In the genomic region with DNA sequence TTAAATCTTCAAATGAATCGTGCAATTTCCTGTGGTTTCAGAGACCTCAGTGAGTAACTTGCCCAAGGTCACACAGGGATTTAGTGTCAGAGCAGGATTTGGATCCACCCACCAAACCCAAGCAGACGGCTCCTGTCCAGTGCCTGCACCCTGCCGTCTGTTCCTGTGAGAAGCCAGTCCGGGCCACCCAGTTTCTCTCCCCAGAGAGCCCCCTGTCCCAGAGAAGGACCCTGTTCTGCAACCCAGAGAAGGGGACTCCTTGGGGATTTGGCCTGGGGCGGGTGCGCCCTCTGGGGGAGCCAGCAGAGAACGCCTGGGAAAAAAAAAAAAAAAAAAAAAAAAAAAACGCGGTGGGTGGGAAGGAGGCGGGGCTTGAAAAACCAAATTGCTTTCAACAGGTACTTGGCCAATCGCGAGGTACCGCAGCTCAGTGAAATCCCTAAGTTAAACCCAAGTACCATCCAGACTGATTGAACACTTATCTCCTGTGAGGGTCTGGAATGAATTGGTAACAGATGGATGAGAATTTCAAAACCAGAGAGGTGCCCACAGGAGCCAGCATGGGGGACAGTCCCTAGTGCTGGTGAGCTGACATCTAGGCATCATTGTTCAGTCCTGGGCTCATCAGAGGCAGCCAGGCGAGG, we compare ENCODE assay signal across 8 cellular contexts. TPM values are rescaled to one million over a fixed set of nuclear protein-coding genes. Genes with fewer than 3 reads are reported as not detected.
DNase-seq lines count a peak whose midpoint lies in the region; ATAC-seq and TF ChIP-seq lines count a peak whose summit lies in the region.

No MANE protein-coding gene starts in this region.

- H3K27ac ChIP-seq in foreskin keratinocyte, result no peak overlapping the region
- no peak overlapping the region for H3K27ac ChIP-seq in parathyroid adenoma

- no peaks in the 10 kb centered on the region for H3K9me3 ChIP-seq in parathyroid adenoma (ENCODE audit: control insufficient read depth, low read length)

- ATAC-seq in GM19438 (IDR thresholded peaks at IDR 0.05; ENCODE audit: low read depth, unreplicated experiment), result peak; percentile 54
- peak; percentile 51 for ATAC-seq in foreskin keratinocyte
- ATAC-seq in GM21529 (IDR thresholded peaks at IDR 0.05; ENCODE audit: unreplicated experiment), result no peak
- ATAC-seq in HG03439 (IDR thresholded peaks at IDR 0.05; ENCODE audit: unreplicated experiment), result no peak

- H3K36me3 ChIP-seq in parathyroid adenoma (ENCODE audit: control insufficient read depth, insufficient read depth, low read length), result no peaks in the 10 kb centered on the region

- no peak overlapping the region for H3K9ac ChIP-seq in parathyroid adenoma

- H3K27me3 ChIP-seq in foreskin keratinocyte (peaks cover 6% of the 10 kb centered on the region), parathyroid adenoma (ENCODE audit: control insufficient read depth, insufficient read depth, low read length) (no peaks in the 10 kb centered on the region)

- peak overlapping the region; percentile 31 for H3K4me2 ChIP-seq in parathyroid adenoma (ENCODE audit: low read length)

- no peaks in the 10 kb centered on the region for H3K79me2 ChIP-seq in parathyroid adenoma

- H3K4me3 ChIP-seq in parathyroid adenoma (ENCODE audit: low read depth, low read length), result no peak overlapping the region

- peak; percentile 10 for DNase-seq in AG09319 (ENCODE audit: extremely low read depth, low read depth)
- DNase-seq in NCI-H82 treated with DMSO at 0.1 percent for 48 hours (lab: John Stamatoyannopoulos, UW; ENCODE audit: unreplicated experiment), result peak; percentile 52
- DNase-seq in activated T-cell treated with anti-CD3 and anti-CD28 coated beads, Interleukin-2, amount 50 U/mL, for 1 hour, result peak; percentile 54
- peak in 1 of 2 donors; percentile 23 for DNase-seq in foreskin keratinocyte

- H2AFZ ChIP-seq in parathyroid adenoma, result peak overlapping the region; percentile 71

- TF ChIP-seq CTCF in AG09319 (IDR thresholded peaks at IDR 0.05; ENCODE audit: low read depth, low read length) (peak; percentile 59), foreskin keratinocyte (conservative IDR thresholded peaks at IDR 0.05) (peak; percentile 59), parathyroid adenoma (IDR thresholded peaks at IDR 0.05) (peak; percentile 64)

- H3K4me1 ChIP-seq in foreskin keratinocyte (no peaks in the 10 kb centered on the region), parathyroid adenoma (no peaks in the 10 kb centered on the region)

RNA-seq across cellular contexts. Expression of gene REEP1, which starts 30.9 kb away (rescaled TPM):
- total RNA-seq in foreskin keratinocyte, result 0.11 and 0.14 TPM in 2 replicates
- 0.04 and 0.17 TPM in 2 replicates for polyA plus RNA-seq in foreskin keratinocyte

Comparison
In these comparisons a context has a peak if more than half of its experiments do, and no peak if none do; other contexts are left out.
1. ATAC-seq: peak in GM19438 (single experiment) and foreskin keratinocyte (single experiment); none in GM21529 (single experiment) and HG03439 (single experiment).
2. Peak in every context shown above with its lines, with median percentiles within 50 percentile points of each other: CTCF ChIP-seq.